ENCODE assay signal across 19 cellular contexts in genomic region chr3:64470436-64470835, GRCh38.
"Had no signal": no experiment of that assay in that cellular context is flagged by ENCODE, and none has a peak within 500 bp of the region (broad histone marks: within the 10 kb centered on the region; RNA-seq: fewer than 3 reads in every experiment).

No MANE protein-coding gene starts in this region.

- H3K9ac ChIP-seq: neural progenitor cell, parathyroid adenoma had no signal

- H3K36me3 ChIP-seq: neural progenitor cell, neutrophil, ovary, pancreas, prostate gland, right atrium auricular region, right lobe of liver, sigmoid colon, spleen had no signal

- H3K27me3 ChIP-seq: neural progenitor cell, ovary, pancreas, right atrium auricular region, right lobe of liver had no signal

- ATAC-seq: naive thymus-derived CD4-positive, alpha-beta T cell; naive thymus-derived CD8-positive, alpha-beta T cell; natural killer cell; natural killer cell treated with Interleukin-12 subunit alpha and Interleukin-12 subunit beta and Interleukin-15 and Interleukin-18, amount 100 ng/mL, for 72 hours; pancreas; psoas muscle; right cardiac atrium; right lobe of liver; sciatic nerve had no signal

- H2AFZ ChIP-seq: neural progenitor cell, parathyroid adenoma had no signal

- H3K4me2 ChIP-seq: neural progenitor cell, smooth muscle cell had no signal

- H3K4me3 ChIP-seq: neural progenitor cell, ovary, pancreas, prostate gland, psoas muscle, right atrium auricular region, right lobe of liver, sigmoid colon, skin epidermis, smooth muscle cell, spleen had no signal

- H3K9me3 ChIP-seq: neutrophil, ovary, pancreas, prostate gland, psoas muscle, right atrium auricular region, right lobe of liver, sigmoid colon, spleen had no signal

- H3K79me2 ChIP-seq: parathyroid adenoma had no signal

- H3K27ac ChIP-seq: neural progenitor cell, neutrophil, ovary, pancreas, parathyroid adenoma, prostate gland, psoas muscle, right atrium auricular region, right lobe of liver, sigmoid colon, skin epidermis, spleen had no signal
